27 cellular contexts compared by ENCODE assay signal in genomic region chr2:59150430-59150829, GRCh38.
DNase-seq lines count a peak whose midpoint lies in the region; ATAC-seq, FAIRE-seq and TF ChIP-seq lines count a peak whose summit lies in the region.
"Had no signal": no experiment of that assay in that cellular context is flagged by ENCODE, and none has a peak within 500 bp of the region (broad histone marks: within the 10 kb centered on the region; RNA-seq: fewer than 3 reads in every experiment).

No MANE protein-coding gene starts in this region.

- H3K27me3 ChIP-seq in smooth muscle cell (ENCODE audit: low read depth) (no peaks in the 10 kb centered on the region), small intestine (ENCODE audit: control insufficient read depth in 2 of 2, insufficient read depth in 2 of 2, low read length in 2 of 2) (no peaks in the 10 kb centered on the region)
- H3K27me3 ChIP-seq: BLaER1 had no signal

- H3K4me1 Mint-ChIP-seq in activated CD4-positive, alpha-beta T cell treated with anti-CD3 and anti-CD28 coated beads, Interleukin-2, amount 10 ng/mL, durations not matched to agents 24 days and 14 days, result no peaks in the 10 kb centered on the region
- H3K4me1 Mint-ChIP-seq: CD4-positive, CD25-positive, alpha-beta regulatory T cell had no signal

- H2AFZ ChIP-seq in smooth muscle cell (ENCODE audit: low read depth), result no peak overlapping the region

- peak overlapping the region; percentile 23 for H3K4me2 ChIP-seq in smooth muscle cell
- H3K4me2 ChIP-seq: BLaER1 had no signal

- H3K9ac ChIP-seq in smooth muscle cell (ENCODE audit: low read depth), result no peak overlapping the region
- H3K9ac ChIP-seq: BLaER1 had no signal

- peaks cover 10% of the 10 kb centered on the region for H3F3A ChIP-seq in smooth muscle cell (ENCODE audit: low read depth)

- H3K36me3 Mint-ChIP-seq in activated CD4-positive, alpha-beta T cell treated with anti-CD3 and anti-CD28 coated beads, Interleukin-2, amount 10 ng/mL, durations not matched to agents 24 days and 14 days (ENCODE audit: low read depth), result no peaks in the 10 kb centered on the region
- H3K36me3 Mint-ChIP-seq: CD4-positive, CD25-positive, alpha-beta regulatory T cell had no signal

- intact Hi-C loops in activated CD4-positive, alpha-beta T cell treated with anti-CD3 and anti-CD28 coated beads, Interleukin-2, amount 10 ng/mL, durations not matched to agents 24 days and 14 days (cut with micrococcal nuclease), result no loop called here

- no peaks in the 10 kb centered on the region for H4K20me1 ChIP-seq in smooth muscle cell (ENCODE audit: low read depth)
- H4K20me1 ChIP-seq: BLaER1 had no signal

- no peaks in the 10 kb centered on the region for H3K36me3 ChIP-seq in smooth muscle cell (ENCODE audit: low read depth)
- no peaks in the 10 kb centered on the region for H3K36me3 ChIP-seq in small intestine (ENCODE audit: control insufficient read depth in 2 of 2, insufficient read depth in 2 of 2, low read length in 2 of 2)
- H3K36me3 ChIP-seq: BLaER1, HAP-1, SJCRH30 had no signal

- DNase-seq in EL (peak; percentile 1), T1000 (lab: John Stamatoyannopoulos, UW) (peak; percentile 67), foreskin melanocyte (peak; percentile 85), smooth muscle cell (lab: John Stamatoyannopoulos, UW; ENCODE audit: unreplicated experiment) (no peak), COLO668 (lab: John Stamatoyannopoulos, UW; ENCODE audit: unreplicated experiment) (no peak), small intestine (no peak)
- DNase-seq in activated CD4-positive, alpha-beta T cell treated with anti-CD3 and anti-CD28 coated beads, Interleukin-2, amount 10 ng/mL, durations not matched to agents 24 days and 14 days, result no peak
- DNase-seq: CD4-positive, CD25-positive, alpha-beta regulatory T cell; DMS53; GF-D8; GOT3; Karpas-422; MV-4-11; NCI-H1105; NCI-H1436 treated with DMSO at 0.1 percent for 48 hours; NCI-H187 treated with DMSO at 0.1 percent for 48 hours; NCI-H2171 treated with DMSO at 0.1 percent for 48 hours; NCI-H524 treated with DMSO at 0.1 percent for 48 hours; NCI-H774; NK-92 treated with Interleukin-12 subunit alpha and Interleukin-12 subunit beta, amount 100 ng/mL, for 24 hours; PC-3; SJCRH30 had no signal

- H3K4me1 ChIP-seq in smooth muscle cell (ENCODE audit: low read depth), result peaks cover 7% of the 10 kb centered on the region
- no peaks in the 10 kb centered on the region for H3K4me1 ChIP-seq in small intestine (ENCODE audit: control insufficient read depth in 2 of 2, insufficient read depth in 1 of 2, low read depth in 1 of 2, low read length in 1 of 2)
- H3K4me1 ChIP-seq: HAP-1, SJCRH30 had no signal

- H3K4me3 Mint-ChIP-seq in activated CD4-positive, alpha-beta T cell treated with anti-CD3 and anti-CD28 coated beads, Interleukin-2, amount 10 ng/mL, durations not matched to agents 24 days and 14 days, result no peak overlapping the region
- H3K4me3 Mint-ChIP-seq: CD4-positive, CD25-positive, alpha-beta regulatory T cell had no signal

- no peak for FAIRE-seq in small intestine (lab: Jason Lieb, UNC)
- FAIRE-seq: D721Med, GM12891 had no signal

- H3K27ac ChIP-seq in smooth muscle cell (ENCODE audit: low read depth), result peak overlapping the region; percentile 39
- H3K27ac ChIP-seq in small intestine (ENCODE audit: low read depth in 1 of 2, low read length in 1 of 2), result no peak overlapping the region
- H3K27ac ChIP-seq: BLaER1, SJCRH30 had no signal

- TF ChIP-seq CTCF in smooth muscle cell (IDR thresholded peaks at IDR 0.05; ENCODE audit: borderline replicate concordance, insufficient read depth, poor library complexity, severe bottlenecking), result no peak

- no peak overlapping the region for H3K4me3 ChIP-seq in smooth muscle cell
- no peak overlapping the region for H3K4me3 ChIP-seq in small intestine (ENCODE audit: low read depth in 1 of 2, low read length in 2 of 2)
- H3K4me3 ChIP-seq: BLaER1, HAP-1, SJCRH30 had no signal

- no peaks in the 10 kb centered on the region for H3K27me3 Mint-ChIP-seq in activated CD4-positive, alpha-beta T cell treated with anti-CD3 and anti-CD28 coated beads, Interleukin-2, amount 10 ng/mL, durations not matched to agents 24 days and 14 days

- H3K79me2 ChIP-seq in smooth muscle cell (ENCODE audit: low read depth), result no peaks in the 10 kb centered on the region

- ATAC-seq in HG02759 (IDR thresholded peaks at IDR 0.05; ENCODE audit: unreplicated experiment), result no peak
- ATAC-seq: PC-3 had no signal

- H3K9me3 ChIP-seq in smooth muscle cell (replicated peaks; ENCODE audit: low read depth) (no peaks in the 10 kb centered on the region), small intestine (ENCODE audit: control insufficient read depth, low read depth) (no peaks in the 10 kb centered on the region)
- H3K9me3 ChIP-seq: BLaER1, HAP-1, SJCRH30 had no signal

- no peaks in the 10 kb centered on the region for H3K9me3 Mint-ChIP-seq in activated CD4-positive, alpha-beta T cell treated with anti-CD3 and anti-CD28 coated beads, Interleukin-2, amount 10 ng/mL, durations not matched to agents 24 days and 14 days

- no peak overlapping the region for H3K27ac Mint-ChIP-seq in activated CD4-positive, alpha-beta T cell treated with anti-CD3 and anti-CD28 coated beads, Interleukin-2, amount 10 ng/mL, durations not matched to agents 24 days and 14 days
- H3K27ac Mint-ChIP-seq: CD4-positive, CD25-positive, alpha-beta regulatory T cell had no signal

Comparison
In these comparisons a context has a peak if more than half of its experiments do, and no peak if none do; other contexts are left out.
1. DNase-seq: peak in EL (single experiment), T1000 (single experiment) and foreskin melanocyte (single experiment); none in smooth muscle cell (single experiment), activated CD4-positive, alpha-beta T cell treated with anti-CD3 and anti-CD28 coated beads, Interleukin-2, amount 10 ng/mL, durations not matched to agents 24 days and 14 days (single experiment), COLO668 (single experiment) and small intestine (single experiment).